In the genomic region with DNA sequence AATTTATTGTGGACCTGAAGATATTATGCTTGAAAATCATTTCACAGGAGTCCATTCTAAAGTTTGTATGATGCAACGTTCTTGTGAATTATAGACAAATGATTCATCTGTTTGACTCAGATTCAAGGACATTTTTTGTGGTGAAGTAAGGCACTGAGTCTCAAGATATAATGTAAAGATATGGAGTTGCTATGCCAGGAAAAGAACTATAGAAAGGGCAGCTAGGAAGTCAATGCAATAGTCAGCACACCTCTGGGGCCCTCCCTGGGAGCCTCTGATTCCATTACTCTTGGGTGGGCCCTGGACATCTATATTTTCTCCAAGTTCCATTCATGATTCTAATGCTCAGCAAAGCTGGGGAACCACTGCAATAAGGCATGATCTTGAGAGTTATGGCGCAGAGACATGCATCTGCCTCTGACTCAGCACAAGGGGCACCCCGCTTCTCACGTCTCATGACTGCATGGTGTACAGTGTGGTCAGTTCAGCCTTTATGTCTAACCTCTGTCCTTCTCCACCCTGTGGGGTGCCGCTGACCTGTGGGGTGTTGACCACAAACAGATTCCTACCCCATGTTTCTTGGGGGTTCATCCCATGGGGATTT, we compare ENCODE assay signal across 1 cellular context.
A peak's percentile ranks its signal among the peaks of the same experiment; 100 is the strongest.
TF ChIP-seq lines count a peak whose summit lies in the region.

No MANE protein-coding gene starts in this region.

TF ChIP-seq in K562, 482 proteins besides CTCF, POLR2A, EP300 and RAD21 (continued from another document and continues in another):
- TF ChIP-seq ZNF609 (CRISPR knock-in tag; IDR thresholded peaks at IDR 0.05; ENCODE audit: borderline replicate concordance): no peak
- no peak for TF ChIP-seq TSHZ1 (CRISPR knock-in tag; IDR thresholded peaks at IDR 0.05)
- TF ChIP-seq CHCHD3 (CRISPR knock-in tag; IDR thresholded peaks at IDR 0.05): no peak
- TF ChIP-seq ZNF778 (CRISPR knock-in tag; IDR thresholded peaks at IDR 0.05): no peak
- no peak for TF ChIP-seq ZNF354B (CRISPR knock-in tag; IDR thresholded peaks at IDR 0.05)
- TF ChIP-seq ARID3B (CRISPR knock-in tag; IDR thresholded peaks at IDR 0.05; ENCODE audit: borderline replicate concordance): no peak
- TF ChIP-seq, protein P1, sequence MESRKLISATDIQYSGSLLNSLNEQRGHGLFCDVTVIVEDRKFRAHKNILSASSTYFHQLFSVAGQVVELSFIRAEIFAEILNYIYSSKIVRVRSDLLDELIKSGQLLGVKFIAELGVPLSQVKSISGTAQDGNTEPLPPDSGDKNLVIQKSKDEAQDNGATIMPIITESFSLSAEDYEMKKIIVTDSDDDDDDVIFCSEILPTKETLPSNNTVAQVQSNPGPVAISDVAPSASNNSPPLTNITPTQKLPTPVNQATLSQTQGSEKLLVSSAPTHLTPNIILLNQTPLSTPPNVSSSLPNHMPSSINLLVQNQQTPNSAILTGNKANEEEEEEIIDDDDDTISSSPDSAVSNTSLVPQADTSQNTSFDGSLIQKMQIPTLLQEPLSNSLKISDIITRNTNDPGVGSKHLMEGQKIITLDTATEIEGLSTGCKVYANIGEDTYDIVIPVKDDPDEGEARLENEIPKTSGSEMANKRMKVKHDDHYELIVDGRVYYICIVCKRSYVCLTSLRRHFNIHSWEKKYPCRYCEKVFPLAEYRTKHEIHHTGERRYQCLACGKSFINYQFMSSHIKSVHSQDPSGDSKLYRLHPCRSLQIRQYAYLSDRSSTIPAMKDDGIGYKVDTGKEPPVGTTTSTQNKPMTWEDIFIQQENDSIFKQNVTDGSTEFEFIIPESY (CRISPR knock-in tag; IDR thresholded peaks at IDR 0.05): no peak
- TF ChIP-seq EP400 (IDR thresholded peaks at IDR 0.05): peak; percentile 25; the same call in 1 of the 2 replicates
- TF ChIP-seq NR2C2 (CRISPR knock-in tag; IDR thresholded peaks at IDR 0.05): no peak
- TF ChIP-seq NR2C2 (tag; IDR thresholded peaks at IDR 0.05): peak; percentile 73; the same call in 1 of the 2 replicates
- TF ChIP-seq, protein P2, sequence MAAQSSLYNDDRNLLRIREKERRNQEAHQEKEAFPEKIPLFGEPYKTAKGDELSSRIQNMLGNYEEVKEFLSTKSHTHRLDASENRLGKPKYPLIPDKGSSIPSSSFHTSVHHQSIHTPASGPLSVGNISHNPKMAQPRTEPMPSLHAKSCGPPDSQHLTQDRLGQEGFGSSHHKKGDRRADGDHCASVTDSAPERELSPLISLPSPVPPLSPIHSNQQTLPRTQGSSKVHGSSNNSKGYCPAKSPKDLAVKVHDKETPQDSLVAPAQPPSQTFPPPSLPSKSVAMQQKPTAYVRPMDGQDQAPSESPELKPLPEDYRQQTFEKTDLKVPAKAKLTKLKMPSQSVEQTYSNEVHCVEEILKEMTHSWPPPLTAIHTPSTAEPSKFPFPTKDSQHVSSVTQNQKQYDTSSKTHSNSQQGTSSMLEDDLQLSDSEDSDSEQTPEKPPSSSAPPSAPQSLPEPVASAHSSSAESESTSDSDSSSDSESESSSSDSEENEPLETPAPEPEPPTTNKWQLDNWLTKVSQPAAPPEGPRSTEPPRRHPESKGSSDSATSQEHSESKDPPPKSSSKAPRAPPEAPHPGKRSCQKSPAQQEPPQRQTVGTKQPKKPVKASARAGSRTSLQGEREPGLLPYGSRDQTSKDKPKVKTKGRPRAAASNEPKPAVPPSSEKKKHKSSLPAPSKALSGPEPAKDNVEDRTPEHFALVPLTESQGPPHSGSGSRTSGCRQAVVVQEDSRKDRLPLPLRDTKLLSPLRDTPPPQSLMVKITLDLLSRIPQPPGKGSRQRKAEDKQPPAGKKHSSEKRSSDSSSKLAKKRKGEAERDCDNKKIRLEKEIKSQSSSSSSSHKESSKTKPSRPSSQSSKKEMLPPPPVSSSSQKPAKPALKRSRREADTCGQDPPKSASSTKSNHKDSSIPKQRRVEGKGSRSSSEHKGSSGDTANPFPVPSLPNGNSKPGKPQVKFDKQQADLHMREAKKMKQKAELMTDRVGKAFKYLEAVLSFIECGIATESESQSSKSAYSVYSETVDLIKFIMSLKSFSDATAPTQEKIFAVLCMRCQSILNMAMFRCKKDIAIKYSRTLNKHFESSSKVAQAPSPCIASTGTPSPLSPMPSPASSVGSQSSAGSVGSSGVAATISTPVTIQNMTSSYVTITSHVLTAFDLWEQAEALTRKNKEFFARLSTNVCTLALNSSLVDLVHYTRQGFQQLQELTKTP (IDR thresholded peaks at IDR 0.05; ENCODE audit: low read depth in 1 of 2, partially characterized antibody in 2 of 2): no peak
- no peak for TF ChIP-seq MXD1 (CRISPR knock-in tag; IDR thresholded peaks at IDR 0.05; ENCODE audit: borderline replicate concordance, poor library complexity, severe bottlenecking)
- TF ChIP-seq CHD1 (IDR thresholded peaks at IDR 0.05; ENCODE audit: low read length): no peak
- no peak for TF ChIP-seq NR2C1 (IDR thresholded peaks at IDR 0.05)
- TF ChIP-seq NR2C1 (tag; IDR thresholded peaks at IDR 0.05): peak; percentile 31; the same call in 1 of the 2 replicates
- peak; percentile 62; the same call in 1 of the 2 replicates for TF ChIP-seq JUND (IDR thresholded peaks at IDR 0.05; ENCODE audit: borderline replicate concordance, low read depth, low read length)
- peak; percentile 29; the same call in 1 of the 3 replicates for TF ChIP-seq JUND (tag; IDR thresholded peaks at IDR 0.05; ENCODE audit: borderline replicate concordance, low read depth, low read length)
- 0 out of 2 replicates have a peak, but pooled peaks have one; percentile 0 for TF ChIP-seq ELF2 (CRISPR knock-in tag; IDR thresholded peaks at IDR 0.05)
- TF ChIP-seq, protein P3, sequence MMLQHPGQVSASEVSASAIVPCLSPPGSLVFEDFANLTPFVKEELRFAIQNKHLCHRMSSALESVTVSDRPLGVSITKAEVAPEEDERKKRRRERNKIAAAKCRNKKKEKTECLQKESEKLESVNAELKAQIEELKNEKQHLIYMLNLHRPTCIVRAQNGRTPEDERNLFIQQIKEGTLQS (IDR thresholded peaks at IDR 0.05): peak; percentile 96
- TF ChIP-seq, protein P3 (CRISPR knock-in tag; conservative IDR thresholded peaks at IDR 0.05): no peak
- no peak for TF ChIP-seq EZH2 (IDR thresholded peaks at IDR 0.05; ENCODE audit: borderline replicate concordance, low read depth, low read length)
- TF ChIP-seq, protein P4, sequence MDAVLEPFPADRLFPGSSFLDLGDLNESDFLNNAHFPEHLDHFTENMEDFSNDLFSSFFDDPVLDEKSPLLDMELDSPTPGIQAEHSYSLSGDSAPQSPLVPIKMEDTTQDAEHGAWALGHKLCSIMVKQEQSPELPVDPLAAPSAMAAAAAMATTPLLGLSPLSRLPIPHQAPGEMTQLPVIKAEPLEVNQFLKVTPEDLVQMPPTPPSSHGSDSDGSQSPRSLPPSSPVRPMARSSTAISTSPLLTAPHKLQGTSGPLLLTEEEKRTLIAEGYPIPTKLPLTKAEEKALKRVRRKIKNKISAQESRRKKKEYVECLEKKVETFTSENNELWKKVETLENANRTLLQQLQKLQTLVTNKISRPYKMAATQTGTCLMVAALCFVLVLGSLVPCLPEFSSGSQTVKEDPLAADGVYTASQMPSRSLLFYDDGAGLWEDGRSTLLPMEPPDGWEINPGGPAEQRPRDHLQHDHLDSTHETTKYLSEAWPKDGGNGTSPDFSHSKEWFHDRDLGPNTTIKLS (IDR thresholded peaks at IDR 0.05; ENCODE audit: borderline replicate concordance, low read depth): no peak
- TF ChIP-seq ZNF384 (IDR thresholded peaks at IDR 0.05; ENCODE audit: low read depth, low read length): no peak
- TF ChIP-seq ZNF408 (CRISPR knock-in tag; IDR thresholded peaks at IDR 0.05; ENCODE audit: low read depth): no peak
- TF ChIP-seq SREBF1 (IDR thresholded peaks at IDR 0.05; ENCODE audit: borderline replicate concordance, low read depth, low read length): no peak
- no peak for TF ChIP-seq KLF16 (IDR thresholded peaks at IDR 0.05)
- no peak for TF ChIP-seq PML (IDR thresholded peaks at IDR 0.05; ENCODE audit: low read length)
- no peak for TF ChIP-seq ZNF217 (CRISPR knock-in tag; IDR thresholded peaks at IDR 0.05)
- TF ChIP-seq MAFK (IDR thresholded peaks at IDR 0.05; ENCODE audit: low read length): peak; percentile 44; the same call in 1 of the 2 replicates
- TF ChIP-seq, protein P5, sequence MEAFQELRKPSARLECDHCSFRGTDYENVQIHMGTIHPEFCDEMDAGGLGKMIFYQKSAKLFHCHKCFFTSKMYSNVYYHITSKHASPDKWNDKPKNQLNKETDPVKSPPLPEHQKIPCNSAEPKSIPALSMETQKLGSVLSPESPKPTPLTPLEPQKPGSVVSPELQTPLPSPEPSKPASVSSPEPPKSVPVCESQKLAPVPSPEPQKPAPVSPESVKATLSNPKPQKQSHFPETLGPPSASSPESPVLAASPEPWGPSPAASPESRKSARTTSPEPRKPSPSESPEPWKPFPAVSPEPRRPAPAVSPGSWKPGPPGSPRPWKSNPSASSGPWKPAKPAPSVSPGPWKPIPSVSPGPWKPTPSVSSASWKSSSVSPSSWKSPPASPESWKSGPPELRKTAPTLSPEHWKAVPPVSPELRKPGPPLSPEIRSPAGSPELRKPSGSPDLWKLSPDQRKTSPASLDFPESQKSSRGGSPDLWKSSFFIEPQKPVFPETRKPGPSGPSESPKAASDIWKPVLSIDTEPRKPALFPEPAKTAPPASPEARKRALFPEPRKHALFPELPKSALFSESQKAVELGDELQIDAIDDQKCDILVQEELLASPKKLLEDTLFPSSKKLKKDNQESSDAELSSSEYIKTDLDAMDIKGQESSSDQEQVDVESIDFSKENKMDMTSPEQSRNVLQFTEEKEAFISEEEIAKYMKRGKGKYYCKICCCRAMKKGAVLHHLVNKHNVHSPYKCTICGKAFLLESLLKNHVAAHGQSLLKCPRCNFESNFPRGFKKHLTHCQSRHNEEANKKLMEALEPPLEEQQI (IDR thresholded peaks at IDR 0.05): no peak
- no peak for TF ChIP-seq LCOR (CRISPR knock-in tag; IDR thresholded peaks at IDR 0.05)
- TF ChIP-seq ZBTB17 (CRISPR knock-in tag; IDR thresholded peaks at IDR 0.05): 0 out of 2 replicates have a peak, but pooled peaks have one; percentile 34
